ENCODE assay signal across 17 cellular contexts in the genomic region with DNA sequence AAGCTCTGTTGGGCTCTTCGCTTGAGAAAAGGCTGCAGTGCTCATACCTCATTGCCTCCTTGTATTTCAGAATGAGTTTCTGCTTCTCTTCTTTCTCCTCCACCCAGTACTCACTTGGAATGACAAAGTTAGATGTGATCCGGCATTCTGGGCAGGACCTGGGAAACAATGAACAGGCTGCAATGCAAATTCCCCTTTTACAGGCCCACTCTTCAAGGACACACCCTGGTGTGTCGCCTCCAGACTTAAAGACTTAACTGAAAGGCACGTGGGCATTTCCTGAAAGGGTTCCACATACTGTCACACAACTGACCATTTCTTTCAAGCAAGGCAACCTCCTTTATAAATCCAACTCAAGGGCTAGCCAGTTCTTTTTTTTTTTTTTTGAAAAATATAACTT. TPM values are rescaled to one million over a fixed set of nuclear protein-coding genes. Genes with fewer than 3 reads are reported as not detected.
A peak's percentile ranks its signal among the peaks of the same experiment; 100 is the strongest.
DNase-seq lines count a peak whose midpoint lies in the region; ATAC-seq and TF ChIP-seq lines count a peak whose summit lies in the region.
"Had no signal": no experiment of that assay in that cellular context is flagged by ENCODE, and none has a peak within 500 bp of the region (broad histone marks: within the 10 kb centered on the region; RNA-seq: fewer than 3 reads in every experiment).

No MANE protein-coding gene starts in this region.

- POLR2A ChIA-PET in activated CD4-positive, alpha-beta memory T cell treated with anti-CD3 and anti-CD28 coated beads for 36 hours (lab: Charles Lee), result interaction anchor here (1.3 to 2.3 kb wide), 2 partner anchors 7 to 80 kb away, joined by 3 to 10 read pairs; no protein-coding TSS in a partner anchor
- POLR2A ChIA-PET in activated CD4-positive, alpha-beta memory T cell treated with anti-CD3 and anti-CD28 coated beads, Interleukin-2, amount 10 ng/mL, durations not matched to agents 7 days and 5 days (lab: Charles Lee), result interaction anchor here (0.6 kb wide), 1 partner anchor 23 kb away, joined by 3 read pairs; no protein-coding TSS in a partner anchor
- POLR2A ChIA-PET in WTC11 (lab: Charles Lee), result interaction anchor here (0.7 kb wide), 1 partner anchor 462 kb away, joined by 3 read pairs; no protein-coding TSS in a partner anchor

- ATAC-seq in WTC11, result peak; percentile 93
- ATAC-seq in stimulated activated effector memory CD8-positive, alpha-beta T cell treated with anti-CD3 and anti-CD28 coated beads, Interleukin-12 subunit alpha, Interleukin-12 subunit beta, amount 100 ng/mL, for 72 hours, result no peak
- ATAC-seq in left ventricle myocardium superior, result no peak
- ATAC-seq: Panc1, Right ventricle myocardium inferior had no signal

- peaks cover 57% of the 10 kb centered on the region for H3K4me1 Mint-ChIP-seq in activated CD4-positive, alpha-beta memory T cell treated with anti-CD3 and anti-CD28 coated beads for 36 hours (ENCODE audit: low read depth)
- H3K4me1 Mint-ChIP-seq in activated CD4-positive, alpha-beta memory T cell treated with anti-CD3 and anti-CD28 coated beads, Interleukin-2, amount 10 ng/mL, durations not matched to agents 7 days and 5 days, result peaks cover 49% of the 10 kb centered on the region
- peaks cover 84% of the 10 kb centered on the region for H3K4me1 Mint-ChIP-seq in WTC11
- peaks cover 46% of the 10 kb centered on the region for H3K4me1 Mint-ChIP-seq in stimulated activated effector memory CD8-positive, alpha-beta T cell treated with anti-CD3 and anti-CD28 coated beads, Interleukin-12 subunit alpha, Interleukin-12 subunit beta, amount 100 ng/mL, for 72 hours

- intact Hi-C loops in activated CD4-positive, alpha-beta memory T cell treated with anti-CD3 and anti-CD28 coated beads for 36 hours (cut with micrococcal nuclease), result loop anchor here (2.0 kb wide), 1 partner anchor 21 kb away; no protein-coding TSS in a partner anchor
- intact Hi-C loops in left ventricle myocardium superior (cut with micrococcal nuclease), result no loop called here

- TF ChIP-seq CTCF in WTC11 (IDR thresholded peaks at IDR 0.05), result no peak

- no peak overlapping the region for H3K4me3 Mint-ChIP-seq in activated CD4-positive, alpha-beta memory T cell treated with anti-CD3 and anti-CD28 coated beads for 36 hours
- H3K4me3 Mint-ChIP-seq in activated CD4-positive, alpha-beta memory T cell treated with anti-CD3 and anti-CD28 coated beads, Interleukin-2, amount 10 ng/mL, durations not matched to agents 7 days and 5 days, result no peak overlapping the region
- H3K4me3 Mint-ChIP-seq in WTC11, result no peak overlapping the region
- H3K4me3 Mint-ChIP-seq in stimulated activated effector memory CD8-positive, alpha-beta T cell treated with anti-CD3 and anti-CD28 coated beads, Interleukin-12 subunit alpha, Interleukin-12 subunit beta, amount 100 ng/mL, for 72 hours, result no peak overlapping the region

- H3K27me3 Mint-ChIP-seq in activated CD4-positive, alpha-beta memory T cell treated with anti-CD3 and anti-CD28 coated beads for 36 hours, result no peaks in the 10 kb centered on the region
- H3K27me3 Mint-ChIP-seq in activated CD4-positive, alpha-beta memory T cell treated with anti-CD3 and anti-CD28 coated beads, Interleukin-2, amount 10 ng/mL, durations not matched to agents 7 days and 5 days, result no peaks in the 10 kb centered on the region
- no peaks in the 10 kb centered on the region for H3K27me3 Mint-ChIP-seq in WTC11 (ENCODE audit: low read depth)

- no peak for DNase-seq in activated CD4-positive, alpha-beta memory T cell treated with anti-CD3 and anti-CD28 coated beads for 36 hours
- no peak for DNase-seq in activated CD4-positive, alpha-beta memory T cell treated with anti-CD3 and anti-CD28 coated beads, Interleukin-2, amount 10 ng/mL, durations not matched to agents 7 days and 5 days
- DNase-seq in WTC11 (ENCODE audit: low spot score), result peak; percentile 33
- DNase-seq in iPS-NIHi11 (ENCODE audit: low spot score), result peak; percentile 64
- DNase-seq in stimulated activated effector memory CD8-positive, alpha-beta T cell treated with anti-CD3 and anti-CD28 coated beads, Interleukin-12 subunit alpha, Interleukin-12 subunit beta, amount 100 ng/mL, for 72 hours (ENCODE audit: low spot score in 2 of 2), result no peak
- DNase-seq in AML-193 (lab: John Stamatoyannopoulos, UW), result no peak
- DNase-seq in NCI-H510A (lab: John Stamatoyannopoulos, UW), result no peak
- DNase-seq in left ventricle myocardium superior, result no peak
- DNase-seq: 8988T, COR-L47, DMS153, NCI-H1048, NCI-H146, NCI-H2081 treated with DMSO at 0.1 percent for 48 hours, NCI-H524 treated with DMSO at 0.1 percent for 48 hours had no signal

- H3K9me3 Mint-ChIP-seq in activated CD4-positive, alpha-beta memory T cell treated with anti-CD3 and anti-CD28 coated beads for 36 hours, result no peaks in the 10 kb centered on the region
- H3K9me3 Mint-ChIP-seq in activated CD4-positive, alpha-beta memory T cell treated with anti-CD3 and anti-CD28 coated beads, Interleukin-2, amount 10 ng/mL, durations not matched to agents 7 days and 5 days, result no peaks in the 10 kb centered on the region
- no peaks in the 10 kb centered on the region for H3K9me3 Mint-ChIP-seq in WTC11
- no peaks in the 10 kb centered on the region for H3K9me3 Mint-ChIP-seq in stimulated activated effector memory CD8-positive, alpha-beta T cell treated with anti-CD3 and anti-CD28 coated beads, Interleukin-12 subunit alpha, Interleukin-12 subunit beta, amount 100 ng/mL, for 72 hours

- peaks cover 60% of the 10 kb centered on the region for H3K36me3 Mint-ChIP-seq in activated CD4-positive, alpha-beta memory T cell treated with anti-CD3 and anti-CD28 coated beads for 36 hours
- peaks cover 67% of the 10 kb centered on the region for H3K36me3 Mint-ChIP-seq in activated CD4-positive, alpha-beta memory T cell treated with anti-CD3 and anti-CD28 coated beads, Interleukin-2, amount 10 ng/mL, durations not matched to agents 7 days and 5 days (ENCODE audit: low read depth)
- H3K36me3 Mint-ChIP-seq in WTC11, result peaks cover 66% of the 10 kb centered on the region
- H3K36me3 Mint-ChIP-seq in stimulated activated effector memory CD8-positive, alpha-beta T cell treated with anti-CD3 and anti-CD28 coated beads, Interleukin-12 subunit alpha, Interleukin-12 subunit beta, amount 100 ng/mL, for 72 hours, result peaks cover 89% of the 10 kb centered on the region

- H3K27ac Mint-ChIP-seq in activated CD4-positive, alpha-beta memory T cell treated with anti-CD3 and anti-CD28 coated beads for 36 hours, result peak overlapping the region; percentile 87
- no peak overlapping the region for H3K27ac Mint-ChIP-seq in activated CD4-positive, alpha-beta memory T cell treated with anti-CD3 and anti-CD28 coated beads, Interleukin-2, amount 10 ng/mL, durations not matched to agents 7 days and 5 days
- H3K27ac Mint-ChIP-seq in WTC11, result peak overlapping the region; percentile 98
- peak overlapping the region; percentile 90 for H3K27ac Mint-ChIP-seq in stimulated activated effector memory CD8-positive, alpha-beta T cell treated with anti-CD3 and anti-CD28 coated beads, Interleukin-12 subunit alpha, Interleukin-12 subunit beta, amount 100 ng/mL, for 72 hours

- CTCF ChIA-PET in activated CD4-positive, alpha-beta memory T cell treated with anti-CD3 and anti-CD28 coated beads for 36 hours (lab: Charles Lee), result interaction anchor here (1.0 to 2.0 kb wide), 5 partner anchors 9 to 197 kb away, joined by 3 to 10 read pairs (median 5); no protein-coding TSS in a partner anchor
- CTCF ChIA-PET in activated CD4-positive, alpha-beta memory T cell treated with anti-CD3 and anti-CD28 coated beads, Interleukin-2, amount 10 ng/mL, durations not matched to agents 7 days and 5 days (lab: Charles Lee), result interaction anchor here (0.6 to 1.7 kb wide), 5 partner anchors 12 to 689 kb away, joined by 3 to 5 read pairs (median 3); no protein-coding TSS in a partner anchor
- CTCF ChIA-PET in WTC11 (lab: Charles Lee), result interaction anchor here (1.1 to 2.4 kb wide), 2 partner anchors 8 to 12 kb away, joined by 3 to 22 read pairs; no protein-coding TSS in a partner anchor

TF ChIP-seq in WTC11, 78 proteins besides CTCF, POLR2A, EP300 and RAD21 (continues in another document):
- 0 out of 2 replicates have a peak, but pooled peaks have one; percentile 17 for TF ChIP-seq SP1 (CRISPR knock-in tag; conservative IDR thresholded peaks at IDR 0.05)
- TF ChIP-seq NFE2L1 (CRISPR knock-in tag; IDR thresholded peaks at IDR 0.05), result no peak
- TF ChIP-seq, protein P1, sequence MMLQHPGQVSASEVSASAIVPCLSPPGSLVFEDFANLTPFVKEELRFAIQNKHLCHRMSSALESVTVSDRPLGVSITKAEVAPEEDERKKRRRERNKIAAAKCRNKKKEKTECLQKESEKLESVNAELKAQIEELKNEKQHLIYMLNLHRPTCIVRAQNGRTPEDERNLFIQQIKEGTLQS (CRISPR knock-in tag; conservative IDR thresholded peaks at IDR 0.05), result no peak
- TF ChIP-seq, protein P2, sequence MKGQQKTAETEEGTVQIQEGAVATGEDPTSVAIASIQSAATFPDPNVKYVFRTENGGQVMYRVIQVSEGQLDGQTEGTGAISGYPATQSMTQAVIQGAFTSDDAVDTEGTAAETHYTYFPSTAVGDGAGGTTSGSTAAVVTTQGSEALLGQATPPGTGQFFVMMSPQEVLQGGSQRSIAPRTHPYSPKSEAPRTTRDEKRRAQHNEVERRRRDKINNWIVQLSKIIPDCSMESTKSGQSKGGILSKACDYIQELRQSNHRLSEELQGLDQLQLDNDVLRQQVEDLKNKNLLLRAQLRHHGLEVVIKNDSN (CRISPR knock-in tag; IDR thresholded peaks at IDR 0.05), result peak; percentile 68; the same call in 1 of the 2 replicates

RNA-seq across cellular contexts. Expression of a gene that starts 23.6 kb away (rescaled TPM):
- 100 to 1,000 TPM; 104 to 106 TPM for total RNA-seq in activated CD4-positive, alpha-beta memory T cell treated with anti-CD3 and anti-CD28 coated beads for 36 hours
- total RNA-seq in activated CD4-positive, alpha-beta memory T cell treated with anti-CD3 and anti-CD28 coated beads, Interleukin-2, amount 10 ng/mL, durations not matched to agents 7 days and 5 days, result 100 to 1,000 TPM; 119 to 122 TPM
- total RNA-seq in WTC11 (2021) (106 to 121 TPM (median 106 TPM) in 3 replicates), left ventricle myocardium superior (118 TPM)

RNA-seq across cellular contexts. Expression of a gene that starts 51.9 kb away (rescaled TPM):
- total RNA-seq in activated CD4-positive, alpha-beta memory T cell treated with anti-CD3 and anti-CD28 coated beads for 36 hours, result 10 to 100 TPM; 13.3 to 14.5 TPM
- total RNA-seq in activated CD4-positive, alpha-beta memory T cell treated with anti-CD3 and anti-CD28 coated beads, Interleukin-2, amount 10 ng/mL, durations not matched to agents 7 days and 5 days, result 1 to 10 TPM; 4.3 to 4.8 TPM
- 10.8 to 13.9 TPM (median 13.6 TPM) in 3 replicates for total RNA-seq in WTC11 (2021)
- not detected for total RNA-seq in left ventricle myocardium superior
- total RNA-seq: Right ventricle myocardium inferior had no signal

RNA-seq across cellular contexts. Expression of a gene that starts 57.4 kb away (rescaled TPM):
- 10 to 100 TPM; 74.5 to 74.7 TPM for total RNA-seq in activated CD4-positive, alpha-beta memory T cell treated with anti-CD3 and anti-CD28 coated beads for 36 hours
- 10 to 100 TPM; 28.8 to 30.7 TPM for total RNA-seq in activated CD4-positive, alpha-beta memory T cell treated with anti-CD3 and anti-CD28 coated beads, Interleukin-2, amount 10 ng/mL, durations not matched to agents 7 days and 5 days
- total RNA-seq in WTC11 (2021) (48.2 to 54.8 TPM (median 48.7 TPM) in 3 replicates), left ventricle myocardium superior (11.9 TPM)

Comparison
In these comparisons a context has a peak if more than half of its experiments do, and no peak if none do; other contexts are left out.
1. DNase-seq: peak in WTC11 (single experiment) and iPS-NIHi11 (single experiment); none in activated CD4-positive, alpha-beta memory T cell treated with anti-CD3 and anti-CD28 coated beads for 36 hours (single experiment), activated CD4-positive, alpha-beta memory T cell treated with anti-CD3 and anti-CD28 coated beads, Interleukin-2, amount 10 ng/mL, durations not matched to agents 7 days and 5 days (single experiment), stimulated activated effector memory CD8-positive, alpha-beta T cell treated with anti-CD3 and anti-CD28 coated beads, Interleukin-12 subunit alpha, Interleukin-12 subunit beta, amount 100 ng/mL, for 72 hours (0 of 2), AML-193 (0 of 2), NCI-H510A (single experiment) and left ventricle myocardium superior (single experiment).